ENCODE assay signal across 1 cellular context in genomic region chr1:108712605-108713150, GRCh38.
TF ChIP-seq lines count a peak whose summit lies in the region.

Gene FNDC7 (plus strand): TSS chr1:108712908. CDS start chr1:108712934, 26 bp downstream.

TF ChIP-seq in K562, 482 proteins besides CTCF, POLR2A, EP300 and RAD21:
- TF ChIP-seq, protein P1, sequence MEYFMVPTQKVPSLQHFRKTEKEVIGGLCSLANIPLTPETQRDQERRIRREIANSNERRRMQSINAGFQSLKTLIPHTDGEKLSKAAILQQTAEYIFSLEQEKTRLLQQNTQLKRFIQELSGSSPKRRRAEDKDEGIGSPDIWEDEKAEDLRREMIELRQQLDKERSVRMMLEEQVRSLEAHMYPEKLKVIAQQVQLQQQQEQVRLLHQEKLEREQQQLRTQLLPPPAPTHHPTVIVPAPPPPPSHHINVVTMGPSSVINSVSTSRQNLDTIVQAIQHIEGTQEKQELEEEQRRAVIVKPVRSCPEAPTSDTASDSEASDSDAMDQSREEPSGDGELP (CRISPR knock-in tag; IDR thresholded peaks at IDR 0.05; ENCODE audit: borderline replicate concordance): no peak
- TF ChIP-seq MLLT1 (IDR thresholded peaks at IDR 0.05) (no peak), ELF2 (CRISPR knock-in tag; IDR thresholded peaks at IDR 0.05) (no peak), RBM25 (IDR thresholded peaks at IDR 0.05; ENCODE audit: low read depth, low read length, severe bottlenecking) (no peak), SMAD4 (CRISPR knock-in tag; conservative IDR thresholded peaks at IDR 0.05) (no peak)
